In genomic region chr14:60164717-60165546, GRCh38 we compare ENCODE assay signal across 1 cellular context.
TF ChIP-seq lines count a peak whose summit lies in the region.

Gene DHRS7 (minus strand): TSS chr14:60165398. CDS start chr14:60165309, 89 bp downstream.

TF ChIP-seq in K562, 482 proteins besides CTCF, POLR2A, EP300 and RAD21 (continued from another document and continues in another):
- TF ChIP-seq, protein P1, sequence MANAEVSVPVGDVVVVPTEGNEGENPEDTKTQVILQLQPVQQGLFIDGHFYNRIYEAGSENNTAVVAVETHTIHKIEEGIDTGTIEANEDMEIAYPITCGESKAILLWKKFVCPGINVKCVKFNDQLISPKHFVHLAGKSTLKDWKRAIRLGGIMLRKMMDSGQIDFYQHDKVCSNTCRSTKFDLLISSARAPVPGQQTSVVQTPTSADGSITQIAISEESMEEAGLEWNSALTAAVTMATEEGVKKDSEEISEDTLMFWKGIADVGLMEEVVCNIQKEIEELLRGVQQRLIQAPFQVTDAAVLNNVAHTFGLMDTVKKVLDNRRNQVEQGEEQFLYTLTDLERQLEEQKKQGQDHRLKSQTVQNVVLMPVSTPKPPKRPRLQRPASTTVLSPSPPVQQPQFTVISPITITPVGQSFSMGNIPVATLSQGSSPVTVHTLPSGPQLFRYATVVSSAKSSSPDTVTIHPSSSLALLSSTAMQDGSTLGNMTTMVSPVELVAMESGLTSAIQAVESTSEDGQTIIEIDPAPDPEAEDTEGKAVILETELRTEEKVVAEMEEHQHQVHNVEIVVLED (CRISPR knock-in tag; IDR thresholded peaks at IDR 0.05), result 0 out of 2 replicates have a peak, but pooled peaks have one; percentile 11
- TF ChIP-seq ZZZ3 (IDR thresholded peaks at IDR 0.05) (no peak), U2AF2 (optimal IDR thresholded peaks at IDR 0.05; ENCODE audit: low read depth, low read length) (no peak), YY1 (IDR thresholded peaks at IDR 0.05; ENCODE audit: borderline replicate concordance in 1 of 3, control insufficient read depth in 1 of 3, extremely low read depth in 1 of 3, insufficient read depth in 3 of 3, insufficient read length in 1 of 3, insufficient replicate concordance in 2 of 3, low read depth in 1 of 3, low read length in 2 of 3) (peak in 2 of 3 experiments; percentile 19 to 40), POLR2G (IDR thresholded peaks at IDR 0.05; ENCODE audit: low read depth, low read length) (peak; percentile 92), SAFB (IDR thresholded peaks at IDR 0.05; ENCODE audit: borderline replicate concordance, low read depth, low read length) (0 out of 2 replicates have a peak, but pooled peaks have one; percentile 42), ZNF408 (CRISPR knock-in tag; IDR thresholded peaks at IDR 0.05; ENCODE audit: low read depth) (no peak), HMG20B (CRISPR knock-in tag; IDR thresholded peaks at IDR 0.05) (no peak), KDM5B (IDR thresholded peaks at IDR 0.05; ENCODE audit: insufficient replicate concordance, low read depth, low read length) (peak; percentile 64), DMBX1 (CRISPR knock-in tag; IDR thresholded peaks at IDR 0.05; ENCODE audit: borderline replicate concordance) (0 out of 2 replicates have a peak, but pooled peaks have one; percentile 15), SFPQ (IDR thresholded peaks at IDR 0.05; ENCODE audit: low read depth, low read length) (no peak), MBD1 (CRISPR knock-in tag; IDR thresholded peaks at IDR 0.05) (no peak), FOXP1 (CRISPR knock-in tag; IDR thresholded peaks at IDR 0.05) (0 out of 2 replicates have a peak, but pooled peaks have one; percentile 56), RBFOX2 (IDR thresholded peaks at IDR 0.05; ENCODE audit: low read depth, low read length) (peak; percentile 89), ZBTB17 (CRISPR knock-in tag; IDR thresholded peaks at IDR 0.05) (no peak), FOSL1 (tag; conservative IDR thresholded peaks at IDR 0.05) (no peak), HSF4 (CRISPR knock-in tag; IDR thresholded peaks at IDR 0.05; ENCODE audit: borderline replicate concordance) (no peak), ZNF41 (CRISPR knock-in tag; conservative IDR thresholded peaks at IDR 0.05) (no peak), GABPB1 (CRISPR knock-in tag; IDR thresholded peaks at IDR 0.05) (peak; percentile 50; the same call in 1 of the 2 replicates), TEAD1 (CRISPR knock-in tag; IDR thresholded peaks at IDR 0.05) (0 out of 4 replicates have a peak, but pooled peaks of 1 of the 2 experiments have one; percentile 36), ZNF589 (CRISPR knock-in tag; IDR thresholded peaks at IDR 0.05; ENCODE audit: low read depth) (no peak), PHF20 (IDR thresholded peaks at IDR 0.05; ENCODE audit: partially characterized antibody) (peak; percentile 44), BCOR (IDR thresholded peaks at IDR 0.05) (0 out of 2 replicates have a peak, but pooled peaks have one; percentile 6), CBX3 (IDR thresholded peaks at IDR 0.05; ENCODE audit: borderline replicate concordance in 1 of 2, low read length in 2 of 2) (0 out of 3 replicates have a peak, but pooled peaks of 1 of the 2 experiments have one; percentile 10), MYNN (IDR thresholded peaks at IDR 0.05) (no peak), MYNN (CRISPR knock-in tag; IDR thresholded peaks at IDR 0.05) (no peak), DEAF1 (CRISPR knock-in tag; IDR thresholded peaks at IDR 0.05) (peak; percentile 72), PHF8 (IDR thresholded peaks at IDR 0.05; ENCODE audit: borderline replicate concordance, low read length) (peak; percentile 73; the same call in 1 of the 2 replicates), GABPA (tag; conservative IDR thresholded peaks at IDR 0.05; ENCODE audit: low read depth) (peak; percentile 54; the same call in 1 of the 2 replicates), MAX (CRISPR knock-in tag; IDR thresholded peaks at IDR 0.05) (peak; percentile 42; the same call in 1 of the 2 replicates), TEAD4 (IDR thresholded peaks at IDR 0.05; ENCODE audit: low read length) (no peak), TEAD4 (CRISPR knock-in tag; IDR thresholded peaks at IDR 0.05; ENCODE audit: borderline replicate concordance) (0 out of 2 replicates have a peak, but pooled peaks have one; percentile 40), L3MBTL2 (IDR thresholded peaks at IDR 0.05) (peak; percentile 28; the same call in 1 of the 2 replicates), MGA (IDR thresholded peaks at IDR 0.05) (no peak), STAT5B (CRISPR knock-in tag; IDR thresholded peaks at IDR 0.05) (no peak), NRF1 (conservative IDR thresholded peaks at IDR 0.05 in 1 of 2, IDR thresholded peaks at IDR 0.05 in 1 of 2) (peak; percentile 83 to 86)
- TF ChIP-seq, protein P2, sequence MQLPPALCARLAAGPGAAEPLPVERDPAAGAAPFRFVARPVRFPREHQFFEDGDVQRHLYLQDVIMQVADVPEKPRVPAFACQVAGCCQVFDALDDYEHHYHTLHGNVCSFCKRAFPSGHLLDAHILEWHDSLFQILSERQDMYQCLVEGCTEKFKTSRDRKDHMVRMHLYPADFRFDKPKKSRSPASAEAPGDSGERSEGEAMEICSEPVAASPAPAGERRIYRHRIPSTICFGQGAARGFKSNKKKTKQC (CRISPR knock-in tag; IDR thresholded peaks at IDR 0.05), result 0 out of 2 replicates have a peak, but pooled peaks have one; percentile 54
- TF ChIP-seq, protein P3, sequence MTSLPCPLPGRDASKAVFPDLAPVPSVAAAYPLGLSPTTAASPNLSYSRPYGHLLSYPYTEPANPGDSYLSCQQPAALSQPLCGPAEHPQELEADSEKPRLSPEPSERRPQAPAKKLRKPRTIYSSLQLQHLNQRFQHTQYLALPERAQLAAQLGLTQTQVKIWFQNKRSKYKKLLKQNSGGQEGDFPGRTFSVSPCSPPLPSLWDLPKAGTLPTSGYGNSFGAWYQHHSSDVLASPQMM (CRISPR knock-in tag; IDR thresholded peaks at IDR 0.05), result no peak
